In genomic region chr5:89972901-89973300, GRCh38 we compare ENCODE assay signal across 16 cellular contexts.
"Had no signal": no experiment of that assay in that cellular context is flagged by ENCODE, and none has a peak within 500 bp of the region (broad histone marks: within the 10 kb centered on the region; RNA-seq: fewer than 3 reads in every experiment).

No MANE protein-coding gene starts in this region.

- H3K27me3 ChIP-seq: ascending aorta, cardiac muscle cell, gastroesophageal sphincter, right atrium auricular region, tibial nerve, vagina had no signal

- H3K36me3 ChIP-seq: ascending aorta, cardiac muscle cell, gastroesophageal sphincter, right atrium auricular region, tibial nerve, vagina had no signal

- H3K9me3 ChIP-seq: ascending aorta, gastroesophageal sphincter, mucosa of descending colon, right atrium auricular region, tibial nerve, vagina had no signal

- H3K27ac ChIP-seq: ascending aorta, cardiac muscle cell, gastroesophageal sphincter, right atrium auricular region, tibial nerve, vagina had no signal

- DNase-seq: activated CD4-positive, alpha-beta T cell treated with anti-CD3 and anti-CD28 coated beads, Interleukin-2, amount 50 U/mL, for 1 hour; activated CD8-positive, alpha-beta memory T cell treated with anti-CD3 and anti-CD28 coated beads for 24 hours; activated naive CD8-positive, alpha-beta T cell treated with anti-CD3 and anti-CD28 coated beads for 36 hours; islet precursor cell; mucosa of descending colon; naive thymus-derived CD4-positive, alpha-beta T cell; small intestine; stimulated activated CD4-positive, alpha-beta T cell treated with anti-CD3 and anti-CD28 coated beads, Interleukin-4, amount 100 ng/mL, for 24 hours; stimulated activated naive CD4-positive, alpha-beta T cell; T-helper 2 cell had no signal

- H3K4me1 ChIP-seq: vagina had no signal

- H3K4me3 ChIP-seq: ascending aorta, cardiac muscle cell, gastroesophageal sphincter, mucosa of descending colon, right atrium auricular region, tibial nerve, vagina had no signal
